In the genomic region with DNA sequence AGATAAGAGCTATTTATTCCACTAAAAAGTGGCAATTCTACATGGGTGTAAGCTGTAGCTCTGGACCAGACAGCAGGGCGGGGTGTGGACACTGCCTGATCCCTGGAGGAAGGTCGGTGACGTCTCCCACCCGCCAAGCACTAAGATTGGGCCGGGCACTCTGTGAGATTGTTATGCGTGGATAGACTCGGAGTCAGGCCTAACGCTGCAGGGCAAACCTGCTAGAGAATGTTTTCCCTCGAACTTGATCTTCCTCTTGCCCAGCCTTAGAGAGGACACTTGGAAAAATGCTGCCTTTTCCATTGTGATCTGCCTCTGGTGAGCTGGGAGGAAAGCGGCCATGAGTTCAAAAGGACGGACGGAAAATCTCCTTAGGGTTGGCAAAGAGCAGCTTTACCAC, we compare ENCODE assay signal across 29 cellular contexts.
"Had no signal": no experiment of that assay in that cellular context is flagged by ENCODE, and none has a peak within 500 bp of the region (broad histone marks: within the 10 kb centered on the region; RNA-seq: fewer than 3 reads in every experiment).

No MANE protein-coding gene starts in this region.

- H3K27ac Mint-ChIP-seq: mesothelial cell of epicardium; natural killer cell; nephron progenitor cell; neural progenitor cell; progenitor cell of endocrine pancreas; stimulated activated memory B cell treated with anti-CD40 and anti-IgM and Interleukin-4, amounts not matched to agents 10 μg/mL and 1 μg/mL and 100 μg/mL, for 72 hours; stimulated activated naive CD8-positive, alpha-beta T cell treated with anti-CD3 and anti-CD28 coated beads, Interleukin-15, amount 100 ng/mL, for 72 hours had no signal

- ATAC-seq: left colon; left lung; natural killer cell; right lobe of liver; stimulated activated memory B cell treated with anti-CD40 and anti-IgM and Interleukin-4, amounts not matched to agents 10 μg/mL and 1 μg/mL and 100 μg/mL, for 72 hours; stimulated activated naive CD8-positive, alpha-beta T cell treated with anti-CD3 and anti-CD28 coated beads, Interleukin-15, amount 100 ng/mL, for 72 hours had no signal

- H3K36me3 ChIP-seq: left lung, neural progenitor cell, neutrophil, ovary, right atrium auricular region, right lobe of liver, tibial nerve, upper lobe of left lung, vagina had no signal

- H3K4me3 ChIP-seq: hepatocyte, left lung, lung, neural progenitor cell, ovary, right atrium auricular region, right lobe of liver, smooth muscle cell, tibial nerve, upper lobe of left lung, vagina had no signal

- H2AFZ ChIP-seq: hepatocyte, neural progenitor cell had no signal

- H3K4me2 ChIP-seq: hepatocyte, neural progenitor cell, smooth muscle cell had no signal

- H3K9me3 ChIP-seq: neutrophil, ovary, right atrium auricular region, right lobe of liver, upper lobe of left lung, vagina had no signal

- H3K36me3 Mint-ChIP-seq: mesothelial cell of epicardium; naive B cell; natural killer cell; neural progenitor cell; stimulated activated memory B cell treated with anti-CD40 and anti-IgM and Interleukin-4, amounts not matched to agents 10 μg/mL and 1 μg/mL and 100 μg/mL, for 72 hours had no signal

- H3K27me3 Mint-ChIP-seq: stimulated activated naive CD8-positive, alpha-beta T cell treated with anti-CD3 and anti-CD28 coated beads, Interleukin-15, amount 100 ng/mL, for 72 hours had no signal

- H3K4me1 Mint-ChIP-seq: mesothelial cell of epicardium; natural killer cell; nephron progenitor cell; neural progenitor cell; stimulated activated memory B cell treated with anti-CD40 and anti-IgM and Interleukin-4, amounts not matched to agents 10 μg/mL and 1 μg/mL and 100 μg/mL, for 72 hours; stimulated activated naive CD8-positive, alpha-beta T cell treated with anti-CD3 and anti-CD28 coated beads, Interleukin-15, amount 100 ng/mL, for 72 hours had no signal

- H3K9ac ChIP-seq: neural progenitor cell had no signal

- H3K9me3 Mint-ChIP-seq: natural killer cell; neural progenitor cell; stimulated activated memory B cell treated with anti-CD40 and anti-IgM and Interleukin-4, amounts not matched to agents 10 μg/mL and 1 μg/mL and 100 μg/mL, for 72 hours; stimulated activated naive CD8-positive, alpha-beta T cell treated with anti-CD3 and anti-CD28 coated beads, Interleukin-15, amount 100 ng/mL, for 72 hours had no signal

- FAIRE-seq: keratinocyte had no signal

- H3K27me3 ChIP-seq: hepatocyte, neural progenitor cell, neutrophil, ovary, right atrium auricular region, right lobe of liver, tibial nerve, upper lobe of left lung, vagina had no signal

- H3K27ac ChIP-seq: hepatocyte, left lung, neural progenitor cell, neutrophil, ovary, right atrium auricular region, right lobe of liver, tibial nerve, upper lobe of left lung, vagina had no signal

- H3K4me1 ChIP-seq: left lung, neural progenitor cell, right atrium auricular region, right lobe of liver, tibial nerve, upper lobe of left lung, vagina had no signal

- DNase-seq: left colon; left lung; mesendoderm; naive B cell; natural killer cell; nephron progenitor cell; occipital lobe; ovary; right lobe of liver; stimulated activated CD4-positive, alpha-beta T cell treated with anti-CD3 and anti-CD28 coated beads, Interleukin-1b, Interleukin-23, amount 100 ng/mL, for 48 hours; stimulated activated CD4-positive, alpha-beta T cell treated with anti-CD3 and anti-CD28 coated beads, Interleukin-2, amount 100 ng/mL, for 48 hours; stimulated activated CD4-positive, alpha-beta T cell treated with anti-CD3 and anti-CD28 coated beads, Interleukin-4, amount 100 ng/mL, for 4 hours; stimulated activated CD8-positive, alpha-beta memory T cell treated with anti-CD3 and anti-CD28 coated beads, Interleukin-4, amount 100 ng/mL, for 48 hours; stimulated activated naive CD4-positive, alpha-beta T cell treated with Interleukin-2 at 50 U/mL for 16 hours; stimulated activated naive CD8-positive, alpha-beta T cell treated with anti-CD3 and anti-CD28 coated beads, Interleukin-15, amount 100 ng/mL, for 72 hours; substantia nigra; upper lobe of left lung had no signal

- H3K4me3 Mint-ChIP-seq: mesothelial cell of epicardium; naive B cell; natural killer cell; nephron progenitor cell; neural progenitor cell; stimulated activated memory B cell treated with anti-CD40 and anti-IgM and Interleukin-4, amounts not matched to agents 10 μg/mL and 1 μg/mL and 100 μg/mL, for 72 hours; stimulated activated naive CD8-positive, alpha-beta T cell treated with anti-CD3 and anti-CD28 coated beads, Interleukin-15, amount 100 ng/mL, for 72 hours had no signal

- H3K79me2 ChIP-seq: hepatocyte had no signal
